8 cellular contexts compared by ENCODE assay signal in genomic region chr1:234603221-234604204, GRCh38.
A peak's percentile ranks its signal among the peaks of the same experiment; 100 is the strongest.
DNase-seq lines count a peak whose midpoint lies in the region; ATAC-seq and FAIRE-seq lines count a peak whose summit lies in the region.

No MANE protein-coding gene starts in this region.

- no peak for FAIRE-seq in HTR-8/SVneo (lab: Jason Lieb, UNC)

- peaks cover 35% of the 10 kb centered on the region for H3K36me3 ChIP-seq in muscle layer of colon (ENCODE audit: insufficient read depth, low read length)

- no peaks in the 10 kb centered on the region for H3K9me3 ChIP-seq in muscle layer of colon (ENCODE audit: low read length)

- H3K9me3 Mint-ChIP-seq in central memory CD8-positive, alpha-beta T cell, result no peaks in the 10 kb centered on the region

- H3K4me1 ChIP-seq in muscle layer of colon (ENCODE audit: insufficient read depth, low read length), result peaks cover 45% of the 10 kb centered on the region

- peak overlapping the region; percentile 78 for H3K27ac Mint-ChIP-seq in central memory CD8-positive, alpha-beta T cell (ENCODE audit: low read depth)

- no peaks in the 10 kb centered on the region for H3K27me3 Mint-ChIP-seq in central memory CD8-positive, alpha-beta T cell

- peaks cover 73% of the 10 kb centered on the region for H3K4me1 Mint-ChIP-seq in central memory CD8-positive, alpha-beta T cell

- H3K27ac ChIP-seq in muscle layer of colon (ENCODE audit: low read depth, low read length), result peak overlapping the region; percentile 90

- no peaks in the 10 kb centered on the region for H3K27me3 ChIP-seq in muscle layer of colon (ENCODE audit: control insufficient read depth in 1 of 2, insufficient read depth in 2 of 2, low read length in 2 of 2)

- H3K4me3 Mint-ChIP-seq in central memory CD8-positive, alpha-beta T cell, result peak overlapping the region; percentile 63

- H3K9ac ChIP-seq in muscle layer of colon (ENCODE audit: low read length), result peak overlapping the region; percentile 94

- no peak for ATAC-seq in central memory CD8-positive, alpha-beta T cell (replicated peaks; ENCODE audit: extremely low read depth, poor library complexity, severe bottlenecking)

- H3K36me3 Mint-ChIP-seq in central memory CD8-positive, alpha-beta T cell (ENCODE audit: insufficient read depth), result peaks cover 50% of the 10 kb centered on the region

- DNase-seq in NCI-H1092 treated with DMSO at 0.1 percent for 48 hours (lab: John Stamatoyannopoulos, UW) (peak; percentile 64), NCI-H1092 (lab: John Stamatoyannopoulos, UW) (no peak), NCI-H345 (lab: John Stamatoyannopoulos, UW) (peak; percentile 63), HTR-8/SVneo (ENCODE audit: insufficient read length, low spot score) (no peak), NCI-H1048 (lab: John Stamatoyannopoulos, UW) (no peak)
- DNase-seq in central memory CD8-positive, alpha-beta T cell (ENCODE audit: low spot score in 2 of 2), result no peak
- no peak for DNase-seq in stimulated activated CD4-positive, alpha-beta T cell treated with anti-CD3 and anti-CD28 coated beads, Interleukin-1b, Interleukin-23, amount 100 ng/mL, for 48 hours

- peak overlapping the region; percentile 56 to 86 for H3K4me3 ChIP-seq in muscle layer of colon (ENCODE audit: low read depth in 1 of 2, low read length in 2 of 2)

Comparison
In these comparisons a context has a peak if more than half of its experiments do, and no peak if none do; other contexts are left out.
1. DNase-seq: peak in NCI-H1092 treated with DMSO at 0.1 percent for 48 hours (single experiment) and NCI-H345 (single experiment); none in NCI-H1092 (single experiment), central memory CD8-positive, alpha-beta T cell (0 of 2), HTR-8/SVneo (single experiment), stimulated activated CD4-positive, alpha-beta T cell treated with anti-CD3 and anti-CD28 coated beads, Interleukin-1b, Interleukin-23, amount 100 ng/mL, for 48 hours (single experiment) and NCI-H1048 (single experiment).